ENCODE assay signal across 17 cellular contexts in genomic region chr22:47423266-47423665, GRCh38.
DNase-seq lines count a peak whose midpoint lies in the region; ATAC-seq and TF ChIP-seq lines count a peak whose summit lies in the region.
"Had no signal": no experiment of that assay in that cellular context is flagged by ENCODE, and none has a peak within 500 bp of the region (broad histone marks: within the 10 kb centered on the region; RNA-seq: fewer than 3 reads in every experiment).

No MANE protein-coding gene starts in this region.

- H3K36me3 Mint-ChIP-seq in chondrocyte (ENCODE audit: low read depth) (peaks cover 2% of the 10 kb centered on the region), osteocyte (ENCODE audit: unreplicated experiment) (no peaks in the 10 kb centered on the region), type B pancreatic cell (no peaks in the 10 kb centered on the region), WTC11 (peaks cover 6% of the 10 kb centered on the region)
- H3K36me3 Mint-ChIP-seq: CD8-positive, alpha-beta T cell had no signal

- H3K36me3 ChIP-seq in BE2C, result no peaks in the 10 kb centered on the region
- H3K36me3 ChIP-seq: BLaER1 treated with 17β-estradiol and CSF1 and Interleukin-3, amounts not matched to agents 10 nM and 100 nM had no signal

- H3K27ac Mint-ChIP-seq in chondrocyte (ENCODE audit: unreplicated experiment) (no peak overlapping the region), osteocyte (ENCODE audit: unreplicated experiment) (no peak overlapping the region), type B pancreatic cell (no peak overlapping the region), WTC11 (no peak overlapping the region)
- H3K27ac Mint-ChIP-seq: CD4-positive, alpha-beta T cell; CD8-positive, alpha-beta T cell had no signal

- intact Hi-C loops in cardiac septum (cut with DNase I), result no loop called here
- intact Hi-C loops in left ventricle myocardium superior (cut with micrococcal nuclease), result no loop called here

- POLR2A ChIA-PET in WTC11 (lab: Charles Lee), result no interaction called here

- peak; percentile 19 for DNase-seq in cardiac septum (ENCODE audit: low spot score)
- no peak for DNase-seq in left ventricle myocardium superior
- peak; percentile 46 for DNase-seq in chondrocyte (ENCODE audit: low spot score)
- DNase-seq in osteocyte (ENCODE audit: extremely low spot score, unreplicated experiment), result peak; percentile 56
- peak; percentile 36 for DNase-seq in type B pancreatic cell (ENCODE audit: extremely low spot score, unreplicated experiment)
- no peak for DNase-seq in WTC11 (ENCODE audit: low spot score)
- DNase-seq in BE2C, result no peak
- no peak for DNase-seq in T1000 (lab: John Stamatoyannopoulos, UW)
- DNase-seq: 8988T; ACHN; Caco-2; Calu3; CD4-positive, alpha-beta T cell; CD8-positive, alpha-beta T cell; DMS79 treated with DMSO at 0.1 percent for 48 hours; GF-D8 had no signal

- no peaks in the 10 kb centered on the region for H3K4me1 ChIP-seq in BE2C
- H3K4me1 ChIP-seq: Caco-2 had no signal

- TF ChIP-seq CTCF in chondrocyte (IDR thresholded peaks at IDR 0.05) (no peak), osteocyte (IDR thresholded peaks at IDR 0.05) (no peak), type B pancreatic cell (conservative IDR thresholded peaks at IDR 0.05) (no peak), WTC11 (IDR thresholded peaks at IDR 0.05) (no peak), BE2C (IDR thresholded peaks at IDR 0.05; ENCODE audit: low read depth, low read length) (no peak)

- CTCF ChIA-PET in WTC11 (lab: Charles Lee), result no interaction called here

- no peaks in the 10 kb centered on the region for H3K27me3 ChIP-seq in BE2C
- H3K27me3 ChIP-seq: BLaER1 treated with 17β-estradiol and CSF1 and Interleukin-3, amounts not matched to agents 10 nM and 100 nM had no signal

- H3K9me3 ChIP-seq in BE2C, result no peaks in the 10 kb centered on the region
- H3K9me3 ChIP-seq: Caco-2 had no signal

- H3K9me3 Mint-ChIP-seq in chondrocyte (ENCODE audit: low read depth) (peaks cover 24% of the 10 kb centered on the region), osteocyte (ENCODE audit: unreplicated experiment) (peaks cover 54% of the 10 kb centered on the region), type B pancreatic cell (peaks cover 16% of the 10 kb centered on the region), WTC11 (peaks cover 56% of the 10 kb centered on the region)
- H3K9me3 Mint-ChIP-seq: CD4-positive, alpha-beta T cell; CD8-positive, alpha-beta T cell had no signal

- H3K4me3 Mint-ChIP-seq in chondrocyte (ENCODE audit: unreplicated experiment) (no peak overlapping the region), osteocyte (ENCODE audit: unreplicated experiment) (no peak overlapping the region), type B pancreatic cell (no peak overlapping the region), WTC11 (no peak overlapping the region)
- H3K4me3 Mint-ChIP-seq: CD4-positive, alpha-beta T cell; CD8-positive, alpha-beta T cell had no signal

- H3K27me3 Mint-ChIP-seq in chondrocyte (ENCODE audit: low read depth) (peaks cover 2% of the 10 kb centered on the region), osteocyte (ENCODE audit: unreplicated experiment) (no peaks in the 10 kb centered on the region), type B pancreatic cell (no peaks in the 10 kb centered on the region), WTC11 (ENCODE audit: low read depth) (peaks cover 6% of the 10 kb centered on the region; the same call in 1 of the 2 replicates)

- H3K4me1 Mint-ChIP-seq in chondrocyte (ENCODE audit: low read depth) (no peaks in the 10 kb centered on the region), osteocyte (ENCODE audit: unreplicated experiment) (no peaks in the 10 kb centered on the region), type B pancreatic cell (ENCODE audit: unreplicated experiment) (no peaks in the 10 kb centered on the region), WTC11 (no peaks in the 10 kb centered on the region)

- no peak overlapping the region for H3K4me3 ChIP-seq in BE2C (ENCODE audit: low read depth, low read length)
- H3K4me3 ChIP-seq: BLaER1 treated with 17β-estradiol and CSF1 and Interleukin-3, amounts not matched to agents 10 nM and 100 nM had no signal

- ATAC-seq in left ventricle myocardium superior, result no peak
- ATAC-seq in WTC11, result no peak
- ATAC-seq: CD8-positive, alpha-beta T cell had no signal

TF ChIP-seq in WTC11, 78 proteins besides CTCF, POLR2A, EP300 and RAD21 (continues in another document):
- TF ChIP-seq TP53 (CRISPR knock-in tag; IDR thresholded peaks at IDR 0.05), result no peak
- no peak for TF ChIP-seq RELA (CRISPR knock-in tag; IDR thresholded peaks at IDR 0.05; ENCODE audit: borderline replicate concordance)
- TF ChIP-seq ZBTB43 (CRISPR knock-in tag; IDR thresholded peaks at IDR 0.05), result no peak
- TF ChIP-seq PRDM15 (CRISPR knock-in tag; IDR thresholded peaks at IDR 0.05), result no peak
- TF ChIP-seq ZNF512 (CRISPR knock-in tag; IDR thresholded peaks at IDR 0.05; ENCODE audit: borderline replicate concordance), result no peak
- no peak for TF ChIP-seq ZNF121 (CRISPR knock-in tag; IDR thresholded peaks at IDR 0.05)
- TF ChIP-seq PREB (CRISPR knock-in tag; IDR thresholded peaks at IDR 0.05; ENCODE audit: borderline replicate concordance), result no peak
- TF ChIP-seq ZNF232 (CRISPR knock-in tag; IDR thresholded peaks at IDR 0.05), result no peak
- no peak for TF ChIP-seq MLX (CRISPR knock-in tag; IDR thresholded peaks at IDR 0.05)
- no peak for TF ChIP-seq ZBTB21 (CRISPR knock-in tag; IDR thresholded peaks at IDR 0.05; ENCODE audit: borderline replicate concordance)
- no peak for TF ChIP-seq MXD4 (CRISPR knock-in tag; IDR thresholded peaks at IDR 0.05; ENCODE audit: borderline replicate concordance)
- TF ChIP-seq FOXJ3 (CRISPR knock-in tag; IDR thresholded peaks at IDR 0.05; ENCODE audit: borderline replicate concordance), result no peak
- no peak for TF ChIP-seq TCF7 (CRISPR knock-in tag; IDR thresholded peaks at IDR 0.05; ENCODE audit: low read depth)

Comparison
In these comparisons a context has a peak if more than half of its experiments do, and no peak if none do; other contexts are left out.
1. DNase-seq: peak in cardiac septum (single experiment), chondrocyte (single experiment), osteocyte (single experiment) and type B pancreatic cell (single experiment); none in left ventricle myocardium superior (single experiment), WTC11 (single experiment), BE2C (single experiment) and T1000 (single experiment).